ENCODE assay signal across 1 cellular context in genomic region chr16:69267633-69268032, GRCh38.
TF ChIP-seq lines count a peak whose summit lies in the region.

No MANE protein-coding gene starts in this region.

TF ChIP-seq in WTC11, 78 proteins besides CTCF, POLR2A, EP300 and RAD21:
- TF ChIP-seq PRDM15 (CRISPR knock-in tag; IDR thresholded peaks at IDR 0.05) (no peak), CBFB (CRISPR knock-in tag; IDR thresholded peaks at IDR 0.05; ENCODE audit: low read depth) (no peak), ZNF263 (CRISPR knock-in tag; IDR thresholded peaks at IDR 0.05; ENCODE audit: low read depth) (no peak), MXD4 (CRISPR knock-in tag; IDR thresholded peaks at IDR 0.05; ENCODE audit: borderline replicate concordance) (no peak), PRRX2 (CRISPR knock-in tag; IDR thresholded peaks at IDR 0.05) (no peak), NFATC4 (CRISPR knock-in tag; IDR thresholded peaks at IDR 0.05) (no peak), TCF7 (CRISPR knock-in tag; IDR thresholded peaks at IDR 0.05; ENCODE audit: low read depth) (no peak), AFF4 (CRISPR knock-in tag; IDR thresholded peaks at IDR 0.05; ENCODE audit: borderline replicate concordance) (no peak), ATF6 (CRISPR knock-in tag; IDR thresholded peaks at IDR 0.05) (no peak), NR2C2 (CRISPR knock-in tag; IDR thresholded peaks at IDR 0.05) (no peak), ARID4B (CRISPR knock-in tag; IDR thresholded peaks at IDR 0.05; ENCODE audit: borderline replicate concordance) (no peak), EMX1 (CRISPR knock-in tag; IDR thresholded peaks at IDR 0.05) (no peak), ZNF423 (CRISPR knock-in tag; IDR thresholded peaks at IDR 0.05) (no peak), SP1 (CRISPR knock-in tag; conservative IDR thresholded peaks at IDR 0.05) (no peak), FOXK1 (CRISPR knock-in tag; IDR thresholded peaks at IDR 0.05) (no peak), ZNF532 (CRISPR knock-in tag; IDR thresholded peaks at IDR 0.05; ENCODE audit: borderline replicate concordance) (no peak), ELF4 (CRISPR knock-in tag; IDR thresholded peaks at IDR 0.05; ENCODE audit: low read depth) (no peak)
- TF ChIP-seq, protein P1, sequence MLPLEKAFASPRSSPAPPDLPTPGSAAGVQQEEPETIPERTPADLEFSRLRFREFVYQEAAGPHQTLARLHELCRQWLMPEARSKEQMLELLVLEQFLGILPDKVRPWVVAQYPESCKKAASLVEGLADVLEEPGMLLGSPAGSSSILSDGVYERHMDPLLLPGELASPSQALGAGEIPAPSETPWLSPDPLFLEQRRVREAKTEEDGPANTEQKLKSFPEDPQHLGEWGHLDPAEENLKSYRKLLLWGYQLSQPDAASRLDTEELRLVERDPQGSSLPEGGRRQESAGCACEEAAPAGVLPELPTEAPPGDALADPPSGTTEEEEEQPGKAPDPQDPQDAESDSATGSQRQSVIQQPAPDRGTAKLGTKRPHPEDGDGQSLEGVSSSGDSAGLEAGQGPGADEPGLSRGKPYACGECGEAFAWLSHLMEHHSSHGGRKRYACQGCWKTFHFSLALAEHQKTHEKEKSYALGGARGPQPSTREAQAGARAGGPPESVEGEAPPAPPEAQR (CRISPR knock-in tag; IDR thresholded peaks at IDR 0.05) = no peak
- TF ChIP-seq, protein P2, sequence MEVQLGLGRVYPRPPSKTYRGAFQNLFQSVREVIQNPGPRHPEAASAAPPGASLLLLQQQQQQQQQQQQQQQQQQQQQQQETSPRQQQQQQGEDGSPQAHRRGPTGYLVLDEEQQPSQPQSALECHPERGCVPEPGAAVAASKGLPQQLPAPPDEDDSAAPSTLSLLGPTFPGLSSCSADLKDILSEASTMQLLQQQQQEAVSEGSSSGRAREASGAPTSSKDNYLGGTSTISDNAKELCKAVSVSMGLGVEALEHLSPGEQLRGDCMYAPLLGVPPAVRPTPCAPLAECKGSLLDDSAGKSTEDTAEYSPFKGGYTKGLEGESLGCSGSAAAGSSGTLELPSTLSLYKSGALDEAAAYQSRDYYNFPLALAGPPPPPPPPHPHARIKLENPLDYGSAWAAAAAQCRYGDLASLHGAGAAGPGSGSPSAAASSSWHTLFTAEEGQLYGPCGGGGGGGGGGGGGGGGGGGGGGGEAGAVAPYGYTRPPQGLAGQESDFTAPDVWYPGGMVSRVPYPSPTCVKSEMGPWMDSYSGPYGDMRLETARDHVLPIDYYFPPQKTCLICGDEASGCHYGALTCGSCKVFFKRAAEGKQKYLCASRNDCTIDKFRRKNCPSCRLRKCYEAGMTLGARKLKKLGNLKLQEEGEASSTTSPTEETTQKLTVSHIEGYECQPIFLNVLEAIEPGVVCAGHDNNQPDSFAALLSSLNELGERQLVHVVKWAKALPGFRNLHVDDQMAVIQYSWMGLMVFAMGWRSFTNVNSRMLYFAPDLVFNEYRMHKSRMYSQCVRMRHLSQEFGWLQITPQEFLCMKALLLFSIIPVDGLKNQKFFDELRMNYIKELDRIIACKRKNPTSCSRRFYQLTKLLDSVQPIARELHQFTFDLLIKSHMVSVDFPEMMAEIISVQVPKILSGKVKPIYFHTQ (CRISPR knock-in tag; IDR thresholded peaks at IDR 0.05) = no peak
- TF ChIP-seq, protein P3, sequence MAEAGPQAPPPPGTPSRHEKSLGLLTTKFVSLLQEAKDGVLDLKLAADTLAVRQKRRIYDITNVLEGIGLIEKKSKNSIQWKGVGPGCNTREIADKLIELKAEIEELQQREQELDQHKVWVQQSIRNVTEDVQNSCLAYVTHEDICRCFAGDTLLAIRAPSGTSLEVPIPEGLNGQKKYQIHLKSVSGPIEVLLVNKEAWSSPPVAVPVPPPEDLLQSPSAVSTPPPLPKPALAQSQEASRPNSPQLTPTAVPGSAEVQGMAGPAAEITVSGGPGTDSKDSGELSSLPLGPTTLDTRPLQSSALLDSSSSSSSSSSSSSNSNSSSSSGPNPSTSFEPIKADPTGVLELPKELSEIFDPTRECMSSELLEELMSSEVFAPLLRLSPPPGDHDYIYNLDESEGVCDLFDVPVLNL (CRISPR knock-in tag; IDR thresholded peaks at IDR 0.05; ENCODE audit: borderline replicate concordance, low read depth) = no peak
